In genomic region chr4:144591401-144591800, GRCh38 we compare ENCODE assay signal across 1 cellular context.
TF ChIP-seq lines count a peak whose summit lies in the region.

No MANE protein-coding gene starts in this region.

TF ChIP-seq in HEK293, 187 proteins besides CTCF, POLR2A, EP300 and RAD21 (continued from another document):
- TF ChIP-seq ATF2 (tag by site-specific recombination; IDR thresholded peaks at IDR 0.05; ENCODE audit: low read depth) (no peak), ZNF214 (tag by site-specific recombination; IDR thresholded peaks at IDR 0.05; ENCODE audit: borderline replicate concordance) (no peak), IKZF3 (tag by site-specific recombination; IDR thresholded peaks at IDR 0.05) (no peak), ZNF174 (tag by site-specific recombination; IDR thresholded peaks at IDR 0.05) (no peak), ZNF2 (tag by site-specific recombination; IDR thresholded peaks at IDR 0.05) (no peak), ZNF23 (tag by site-specific recombination; IDR thresholded peaks at IDR 0.05; ENCODE audit: borderline replicate concordance) (no peak), PATZ1 (tag by site-specific recombination; IDR thresholded peaks at IDR 0.05) (no peak), ZNF426 (tag by site-specific recombination; IDR thresholded peaks at IDR 0.05) (no peak), ZNF768 (tag by site-specific recombination; IDR thresholded peaks at IDR 0.05) (no peak), ZNF626 (tag by site-specific recombination; IDR thresholded peaks at IDR 0.05) (no peak), ZNF48 (tag by site-specific recombination; IDR thresholded peaks at IDR 0.05) (no peak), ZNF433 (tag by site-specific recombination; IDR thresholded peaks at IDR 0.05; ENCODE audit: low read depth) (no peak), ZNF549 (tag by site-specific recombination; IDR thresholded peaks at IDR 0.05) (no peak), PRDM4 (tag by site-specific recombination; IDR thresholded peaks at IDR 0.05) (peak; percentile 52; the same call in 1 of the 2 replicates), ZNF600 (tag by site-specific recombination; IDR thresholded peaks at IDR 0.05) (no peak), ZNF596 (tag by site-specific recombination; IDR thresholded peaks at IDR 0.05) (no peak)
- TF ChIP-seq, protein P1, sequence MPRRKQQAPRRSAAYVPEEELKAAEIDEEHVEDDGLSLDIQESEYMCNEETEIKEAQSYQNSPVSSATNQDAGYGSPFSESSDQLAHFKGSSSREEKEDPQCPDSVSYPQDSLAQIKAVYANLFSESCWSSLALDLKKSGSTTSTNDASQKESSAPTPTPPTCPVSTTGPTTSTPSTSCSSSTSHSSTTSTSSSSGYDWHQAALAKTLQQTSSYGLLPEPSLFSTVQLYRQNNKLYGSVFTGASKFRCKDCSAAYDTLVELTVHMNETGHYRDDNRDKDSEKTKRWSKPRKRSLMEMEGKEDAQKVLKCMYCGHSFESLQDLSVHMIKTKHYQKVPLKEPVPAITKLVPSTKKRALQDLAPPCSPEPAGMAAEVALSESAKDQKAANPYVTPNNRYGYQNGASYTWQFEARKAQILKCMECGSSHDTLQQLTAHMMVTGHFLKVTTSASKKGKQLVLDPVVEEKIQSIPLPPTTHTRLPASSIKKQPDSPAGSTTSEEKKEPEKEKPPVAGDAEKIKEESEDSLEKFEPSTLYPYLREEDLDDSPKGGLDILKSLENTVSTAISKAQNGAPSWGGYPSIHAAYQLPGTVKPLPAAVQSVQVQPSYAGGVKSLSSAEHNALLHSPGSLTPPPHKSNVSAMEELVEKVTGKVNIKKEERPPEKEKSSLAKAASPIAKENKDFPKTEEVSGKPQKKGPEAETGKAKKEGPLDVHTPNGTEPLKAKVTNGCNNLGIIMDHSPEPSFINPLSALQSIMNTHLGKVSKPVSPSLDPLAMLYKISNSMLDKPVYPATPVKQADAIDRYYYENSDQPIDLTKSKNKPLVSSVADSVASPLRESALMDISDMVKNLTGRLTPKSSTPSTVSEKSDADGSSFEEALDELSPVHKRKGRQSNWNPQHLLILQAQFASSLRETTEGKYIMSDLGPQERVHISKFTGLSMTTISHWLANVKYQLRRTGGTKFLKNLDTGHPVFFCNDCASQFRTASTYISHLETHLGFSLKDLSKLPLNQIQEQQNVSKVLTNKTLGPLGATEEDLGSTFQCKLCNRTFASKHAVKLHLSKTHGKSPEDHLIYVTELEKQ (tag by site-specific recombination; IDR thresholded peaks at IDR 0.05; ENCODE audit: borderline replicate concordance) = no peak
- TF ChIP-seq, protein P2, sequence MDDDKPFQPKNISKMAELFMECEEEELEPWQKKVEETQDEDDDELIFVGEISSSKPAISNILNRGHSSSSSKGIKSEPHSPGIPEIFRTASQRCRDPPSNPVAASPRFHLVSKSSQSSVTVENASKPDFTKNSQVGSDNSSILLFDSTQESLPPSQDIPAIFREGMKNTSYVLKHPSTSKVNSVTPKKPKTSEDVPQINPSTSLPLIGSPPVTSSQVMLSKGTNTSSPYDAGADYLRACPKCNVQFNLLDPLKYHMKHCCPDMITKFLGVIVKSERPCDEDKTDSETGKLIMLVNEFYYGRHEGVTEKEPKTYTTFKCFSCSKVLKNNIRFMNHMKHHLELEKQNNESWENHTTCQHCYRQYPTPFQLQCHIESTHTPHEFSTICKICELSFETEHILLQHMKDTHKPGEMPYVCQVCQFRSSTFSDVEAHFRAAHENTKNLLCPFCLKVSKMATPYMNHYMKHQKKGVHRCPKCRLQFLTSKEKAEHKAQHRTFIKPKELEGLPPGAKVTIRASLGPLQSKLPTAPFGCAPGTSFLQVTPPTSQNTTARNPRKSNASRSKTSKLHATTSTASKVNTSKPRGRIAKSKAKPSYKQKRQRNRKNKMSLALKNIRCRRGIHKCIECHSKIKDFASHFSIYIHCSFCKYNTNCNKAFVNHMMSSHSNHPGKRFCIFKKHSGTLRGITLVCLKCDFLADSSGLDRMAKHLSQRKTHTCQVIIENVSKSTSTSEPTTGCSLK (tag by site-specific recombination; IDR thresholded peaks at IDR 0.05) = no peak
- TF ChIP-seq, protein P3, sequence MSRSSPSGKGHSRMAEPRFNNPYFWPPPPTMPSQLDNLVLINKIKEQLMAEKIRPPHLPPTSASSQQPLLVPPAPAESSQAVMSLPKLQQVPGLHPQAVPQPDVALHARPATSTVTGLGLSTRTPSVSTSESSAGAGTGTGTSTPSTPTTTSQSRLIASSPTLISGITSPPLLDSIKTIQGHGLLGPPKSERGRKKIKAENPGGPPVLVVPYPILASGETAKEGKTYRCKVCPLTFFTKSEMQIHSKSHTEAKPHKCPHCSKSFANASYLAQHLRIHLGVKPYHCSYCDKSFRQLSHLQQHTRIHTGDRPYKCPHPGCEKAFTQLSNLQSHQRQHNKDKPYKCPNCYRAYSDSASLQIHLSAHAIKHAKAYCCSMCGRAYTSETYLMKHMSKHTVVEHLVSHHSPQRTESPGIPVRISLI (tag by site-specific recombination; IDR thresholded peaks at IDR 0.05) = no peak
